8 cellular contexts compared by ENCODE assay signal in the genomic region with DNA sequence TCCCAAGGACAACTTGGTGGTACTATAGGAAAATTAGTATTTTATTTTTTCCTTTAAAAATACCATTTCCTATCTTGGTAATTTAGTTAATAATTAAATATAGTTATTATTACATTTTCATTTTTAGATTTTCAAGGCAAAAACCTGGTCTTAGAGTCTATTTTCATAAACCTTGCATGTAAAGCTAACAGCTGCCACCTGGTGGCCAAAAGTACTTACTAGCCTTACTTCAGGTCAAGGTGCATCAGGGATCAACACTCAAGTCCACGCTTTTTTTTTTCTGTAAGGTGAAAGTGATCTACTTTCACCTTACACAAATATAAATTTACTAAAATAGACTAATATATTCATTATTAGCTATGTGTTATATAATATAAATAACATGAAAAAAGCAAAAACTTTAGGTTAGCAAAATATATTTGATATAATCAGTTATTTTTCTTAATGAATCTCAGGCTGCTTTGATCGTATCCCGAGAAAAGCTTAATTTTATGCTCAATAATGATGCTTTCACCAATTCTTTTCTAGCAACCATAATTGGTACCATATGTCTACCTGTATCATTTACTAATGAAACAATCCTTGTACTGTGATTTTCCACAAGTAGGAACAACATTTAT.
DNase-seq lines count a peak whose midpoint lies in the region; ATAC-seq, FAIRE-seq and TF ChIP-seq lines count a peak whose summit lies in the region.

No MANE protein-coding gene starts in this region.

- FAIRE-seq in GM12891 (lab: Jason Lieb, UNC) (peak; percentile 54), endometrium (lab: Jason Lieb, UNC) (peak; percentile 94)

- DNase-seq in GM12891 (ENCODE audit: insufficient read length, low spot score) (peak; percentile 6), NCI-H82 treated with DMSO at 0.1 percent for 48 hours (lab: John Stamatoyannopoulos, UW; ENCODE audit: unreplicated experiment) (peak; percentile 11), middle frontal gyrus (ENCODE audit: extremely low spot score, low spot score) (peak; percentile 37)
- DNase-seq in activated CD8-positive, alpha-beta memory T cell treated with anti-CD3 and anti-CD28 coated beads for 24 hours = peak; percentile 80
- DNase-seq in stimulated activated CD8-positive, alpha-beta memory T cell treated with anti-CD3 and anti-CD28 coated beads, Interleukin-4, amount 100 ng/mL, for 1 hour (ENCODE audit: low read depth in 2 of 2, low spot score in 1 of 2) = peak; percentile 28 to 42

- TF ChIP-seq POLR2A in GM12891 (IDR thresholded peaks at IDR 0.05; ENCODE audit: low read depth, low read length) = no peak

- ATAC-seq in HG03521 (IDR thresholded peaks at IDR 0.05; ENCODE audit: unreplicated experiment) (peak; percentile 61), HG03025 (IDR thresholded peaks at IDR 0.05; ENCODE audit: low FRiP score, unreplicated experiment) (no peak)

TF ChIP-seq in GM12891, 5 proteins besides CTCF, POLR2A, EP300 and RAD21:
- TF ChIP-seq POU2F2 (IDR thresholded peaks at IDR 0.05; ENCODE audit: low read depth, low read length) = no peak
- TF ChIP-seq POLR2AphosphoS5 (IDR thresholded peaks at IDR 0.05; ENCODE audit: low read depth, low read length) = no peak
- TF ChIP-seq PAX5 (IDR thresholded peaks at IDR 0.05; ENCODE audit: insufficient read depth, low read length, severe bottlenecking) = no peak
- no peak for TF ChIP-seq TAF1 (IDR thresholded peaks at IDR 0.05; ENCODE audit: low read depth, low read length)
- TF ChIP-seq SPI1 (IDR thresholded peaks at IDR 0.05; ENCODE audit: low read depth, low read length) = no peak

Comparison
In these comparisons a context has a peak if more than half of its experiments do, and no peak if none do; other contexts are left out.
1. DNase-seq: peak in every context shown above with its lines; median percentile 80 in activated CD8-positive, alpha-beta memory T cell treated with anti-CD3 and anti-CD28 coated beads for 24 hours; 37 in middle frontal gyrus; 35 in stimulated activated CD8-positive, alpha-beta memory T cell treated with anti-CD3 and anti-CD28 coated beads, Interleukin-4, amount 100 ng/mL, for 1 hour; 11 in NCI-H82 treated with DMSO at 0.1 percent for 48 hours; 6 in GM12891.